In the genomic region with DNA sequence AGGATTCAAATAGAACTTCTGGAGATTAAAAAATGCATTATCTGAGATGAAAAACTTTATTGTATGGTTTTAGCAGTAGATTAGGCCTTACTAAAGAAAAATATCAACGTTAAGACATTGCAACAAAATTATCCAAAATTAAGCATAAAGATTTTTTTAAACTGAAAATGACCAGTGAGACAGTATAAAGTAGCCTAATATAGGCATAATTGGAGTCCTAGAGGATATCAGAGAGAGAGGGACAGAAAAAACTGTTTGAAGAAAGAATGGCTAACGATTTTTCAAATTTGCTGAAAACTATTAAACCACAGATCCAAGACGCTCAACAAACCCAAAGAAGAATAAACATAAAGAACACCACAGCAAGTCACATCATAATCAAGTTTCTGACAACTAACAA, we compare ENCODE assay signal across 8 cellular contexts.
"Had no signal": no experiment of that assay in that cellular context is flagged by ENCODE, and none has a peak within 500 bp of the region (broad histone marks: within the 10 kb centered on the region; RNA-seq: fewer than 3 reads in every experiment).

No MANE protein-coding gene starts in this region.

- H3K27ac Mint-ChIP-seq: IgD-negative memory B cell had no signal

- H3K9ac ChIP-seq: KMS-11 had no signal

- FAIRE-seq: HepG2, HTR-8/SVneo had no signal

- H3K27me3 Mint-ChIP-seq: IgD-negative memory B cell had no signal

- DNase-seq: IMR-90, KBM-7, KG1 had no signal

- H3K27ac ChIP-seq: HL-60, KMS-11 had no signal

- H3K4me2 ChIP-seq: KMS-11 had no signal

- H3K4me1 Mint-ChIP-seq: IgD-negative memory B cell had no signal

- ATAC-seq: HepG2 had no signal
